Comparison of ENCODE assay signal across 8 cellular contexts in genomic region chr21:31354604-31355443, GRCh38. TPM values are rescaled to one million over a fixed set of nuclear protein-coding genes. Genes with fewer than 3 reads are reported as not detected.
DNase-seq lines count a peak whose midpoint lies in the region; ATAC-seq and TF ChIP-seq lines count a peak whose summit lies in the region.

No MANE protein-coding gene starts in this region.

- intact Hi-C loops in Right ventricle myocardium superior (cut with DNase I) = no loop called here

- peaks cover 0 to 8% (median 2%) of the 10 kb centered on the region in 5 donors for H3K9me3 Mint-ChIP-seq in CD8-positive, alpha-beta memory T cell
- peaks cover 0 to 7% of the 10 kb centered on the region in 2 donors for H3K9me3 Mint-ChIP-seq in activated T-cell treated with anti-CD3 and anti-CD28 coated beads, Interleukin-2, amount 50 U/mL, for 72 hours

- DNase-seq in CD8-positive, alpha-beta memory T cell = peak; percentile 21 to 77 (median 74)
- DNase-seq in NCI-H2196 treated with DMSO at 0.1 percent for 48 hours (lab: John Stamatoyannopoulos, UW; ENCODE audit: unreplicated experiment) = peak; percentile 69
- peak; percentile 80 to 90 for DNase-seq in activated T-cell treated with anti-CD3 and anti-CD28 coated beads, Interleukin-2, amount 50 U/mL, for 72 hours
- peak; percentile 88 for DNase-seq in kidney epithelial cell (ENCODE audit: low read depth)
- DNase-seq in stimulated activated CD8-positive, alpha-beta memory T cell treated with anti-CD3 and anti-CD28 coated beads, Interleukin-7, amount 100 ng/mL, for 1 hour (ENCODE audit: low read depth in 2 of 2) = peak; percentile 43 to 44
- DNase-seq in SKM-1 treated with dmso at 0.1 percent for 144 hours (lab: John Stamatoyannopoulos, UW; ENCODE audit: unreplicated experiment) = no peak
- no peak for DNase-seq in medulla oblongata (ENCODE audit: extremely low spot score)
- DNase-seq in Right ventricle myocardium superior = no peak

- no peaks in the 10 kb centered on the region for H3K36me3 Mint-ChIP-seq in CD8-positive, alpha-beta memory T cell
- H3K36me3 Mint-ChIP-seq in activated T-cell treated with anti-CD3 and anti-CD28 coated beads, Interleukin-2, amount 50 U/mL, for 72 hours (ENCODE audit: insufficient read depth in 2 of 2) = peaks cover 3 to 17% of the 10 kb centered on the region in 2 donors

- ATAC-seq in activated T-cell treated with anti-CD3 and anti-CD28 coated beads, Interleukin-2, amount 50 U/mL, for 72 hours (replicated peaks in 1 of 2) = peak; percentile 88 to 89
- no peak for ATAC-seq in Right ventricle myocardium superior (ENCODE audit: poor library complexity)

- no peak overlapping the region for H3K4me3 ChIP-seq in CD8-positive, alpha-beta memory T cell (ENCODE audit: low read length)
- H3K4me3 ChIP-seq in kidney epithelial cell (ENCODE audit: low read depth, low read length) = no peak overlapping the region

- H3K4me1 Mint-ChIP-seq in CD8-positive, alpha-beta memory T cell = peaks cover 27 to 51% (median 39%) of the 10 kb centered on the region in 3 donors
- H3K4me1 Mint-ChIP-seq in activated T-cell treated with anti-CD3 and anti-CD28 coated beads, Interleukin-2, amount 50 U/mL, for 72 hours (ENCODE audit: low read depth) = peaks cover 26% of the 10 kb centered on the region

- H3K4me1 ChIP-seq in CD8-positive, alpha-beta memory T cell (ENCODE audit: insufficient read depth, low read length) = peaks cover 29% of the 10 kb centered on the region

- no peak overlapping the region for H3K27ac ChIP-seq in CD8-positive, alpha-beta memory T cell (ENCODE audit: low read depth, low read length)

- no peaks in the 10 kb centered on the region for H3K36me3 ChIP-seq in CD8-positive, alpha-beta memory T cell (ENCODE audit: insufficient read depth, low read length)
- no peaks in the 10 kb centered on the region for H3K36me3 ChIP-seq in kidney epithelial cell (ENCODE audit: control insufficient read depth, insufficient read depth, low read length)

- H3K9me3 ChIP-seq in CD8-positive, alpha-beta memory T cell (ENCODE audit: low read length) = no peaks in the 10 kb centered on the region

- CTCF ChIA-PET in CD8-positive, alpha-beta memory T cell (lab: Charles Lee) = no interaction called here

- no peaks in the 10 kb centered on the region for H3K27me3 Mint-ChIP-seq in CD8-positive, alpha-beta memory T cell
- H3K27me3 Mint-ChIP-seq in activated T-cell treated with anti-CD3 and anti-CD28 coated beads, Interleukin-2, amount 50 U/mL, for 72 hours (ENCODE audit: low read depth) = no peaks in the 10 kb centered on the region

- no peak for TF ChIP-seq CTCF in kidney epithelial cell (IDR thresholded peaks at IDR 0.05; ENCODE audit: insufficient read depth, low read length, poor library complexity, severe bottlenecking)

- peak overlapping the region; percentile 71 to 93 (median 82) for H3K27ac Mint-ChIP-seq in CD8-positive, alpha-beta memory T cell
- H3K27ac Mint-ChIP-seq in activated T-cell treated with anti-CD3 and anti-CD28 coated beads, Interleukin-2, amount 50 U/mL, for 72 hours = peak overlapping the region; percentile 95

- POLR2A ChIA-PET in CD8-positive, alpha-beta memory T cell (lab: Charles Lee) = no interaction called here

- peak overlapping the region; percentile 23 to 70 (median 59) for H3K4me3 Mint-ChIP-seq in CD8-positive, alpha-beta memory T cell
- peak overlapping the region; percentile 52 to 69 for H3K4me3 Mint-ChIP-seq in activated T-cell treated with anti-CD3 and anti-CD28 coated beads, Interleukin-2, amount 50 U/mL, for 72 hours

- H3K27me3 ChIP-seq in CD8-positive, alpha-beta memory T cell (ENCODE audit: insufficient read depth, low read length, poor library complexity, severe bottlenecking) = no peaks in the 10 kb centered on the region
- no peaks in the 10 kb centered on the region for H3K27me3 ChIP-seq in kidney epithelial cell (ENCODE audit: control insufficient read depth, insufficient read depth, low read length)

RNA-seq across cellular contexts. Expression of gene TIAM1, which starts 10.8 kb away (rescaled TPM):
- 10 to 100 TPM; 37.3 to 37.4 TPM for total RNA-seq in CD8-positive, alpha-beta memory T cell
- polyA plus RNA-seq in CD8-positive, alpha-beta memory T cell = 6.3 TPM
- total RNA-seq in activated T-cell treated with anti-CD3 and anti-CD28 coated beads, Interleukin-2, amount 50 U/mL, for 72 hours = 10 to 100 TPM; 62.2 to 63.7 TPM
- total RNA-seq in kidney epithelial cell = 6.5 and 6.7 TPM in 2 replicates
- 2.9 TPM for total RNA-seq in Right ventricle myocardium superior

Comparison
In these comparisons a context has a peak if more than half of its experiments do, and no peak if none do; other contexts are left out.
1. DNase-seq: peak in CD8-positive, alpha-beta memory T cell (5 of 5), NCI-H2196 treated with DMSO at 0.1 percent for 48 hours (single experiment), activated T-cell treated with anti-CD3 and anti-CD28 coated beads, Interleukin-2, amount 50 U/mL, for 72 hours (2 of 2), kidney epithelial cell (single experiment) and stimulated activated CD8-positive, alpha-beta memory T cell treated with anti-CD3 and anti-CD28 coated beads, Interleukin-7, amount 100 ng/mL, for 1 hour (2 of 2); none in SKM-1 treated with dmso at 0.1 percent for 144 hours (single experiment), medulla oblongata (single experiment) and Right ventricle myocardium superior (single experiment).